ENCODE assay signal across 20 cellular contexts in the genomic region with DNA sequence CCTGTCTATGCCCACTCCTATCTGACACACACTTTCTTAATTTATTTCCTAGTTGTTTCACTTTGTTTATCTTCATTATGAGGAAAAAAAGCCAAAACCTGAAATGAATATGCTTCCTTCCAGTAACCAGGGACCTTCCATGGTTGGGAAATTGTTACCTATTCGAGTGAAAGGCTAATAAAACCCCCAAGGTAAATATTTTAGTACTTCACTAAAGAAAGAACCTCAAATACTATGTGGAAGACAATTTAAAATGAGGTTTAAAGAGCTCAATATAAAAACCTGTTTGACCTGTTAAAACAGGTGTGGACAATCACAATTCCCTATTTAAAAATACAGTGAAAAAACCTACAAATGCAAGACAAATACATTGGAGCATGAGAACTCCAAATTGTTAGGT.
DNase-seq lines count a peak whose midpoint lies in the region; ATAC-seq and TF ChIP-seq lines count a peak whose summit lies in the region.
"Had no signal": no experiment of that assay in that cellular context is flagged by ENCODE, and none has a peak within 500 bp of the region (broad histone marks: within the 10 kb centered on the region; RNA-seq: fewer than 3 reads in every experiment).

No MANE protein-coding gene starts in this region.

- peaks cover 0 to 8% (median 2%) of the 10 kb centered on the region in 4 donors for H3K4me1 ChIP-seq in upper lobe of left lung

- no peaks in the 10 kb centered on the region for H3K27me3 ChIP-seq in upper lobe of left lung
- H3K27me3 ChIP-seq: stomach had no signal

- H3K4me3 ChIP-seq in upper lobe of left lung: peak overlapping the region in 1 of 4 donors; percentile 26
- H3K4me3 ChIP-seq: GM23248, stomach had no signal

- WGBS in upper lobe of left lung, 2 donors: 46 to 51% methylated on average over 1 of the region's 1 CpG

- TF ChIP-seq EP300 in upper lobe of left lung (IDR thresholded peaks at IDR 0.05): peak in 1 of 4 donors; percentile 76

- no peak for TF ChIP-seq CTCF in upper lobe of left lung (IDR thresholded peaks at IDR 0.05)

- no peaks in the 10 kb centered on the region for H3K9me3 ChIP-seq in upper lobe of left lung
- H3K9me3 ChIP-seq: stomach had no signal

- DNase-seq in SIG-M5 treated with dmso at 0.1 percent for 504 hours (lab: John Stamatoyannopoulos, UW; ENCODE audit: unreplicated experiment): peak; percentile 8
- DNase-seq in SIG-M5 (lab: John Stamatoyannopoulos, UW): no peak
- peak; percentile 94 for DNase-seq in NCI-H748 treated with DMSO at 0.1 percent for 48 hours (lab: John Stamatoyannopoulos, UW)
- no peak for DNase-seq in left colon
- DNase-seq in upper lobe of left lung: no peak
- no peak for DNase-seq in T-helper 2 cell
- no peak for DNase-seq in epidermal melanocyte (ENCODE audit: insufficient read length, low spot score)
- no peak for DNase-seq in dermis blood vessel endothelial cell
- DNase-seq: activated CD4-positive, alpha-beta memory T cell treated with anti-CD3 and anti-CD28 coated beads for 36 hours; activated CD4-positive, CD25-positive, alpha-beta regulatory T cell; activated effector memory CD4-positive, alpha-beta T cell treated with anti-CD3 and anti-CD28 coated beads, Interleukin-2, amount 50 U/mL, for 16 hours; activated naive CD8-positive, alpha-beta T cell treated with anti-CD3 and anti-CD28 coated beads, Interleukin-2, amount 50 U/mL, for 24 hours; GM23248; mesendoderm; naive thymus-derived CD4-positive, alpha-beta T cell; NCI-H446; occipital lobe; right cardiac atrium; stomach had no signal

- peak overlapping the region in 3 of 4 donors; percentile 37 to 84 (median 69) for H3K27ac ChIP-seq in upper lobe of left lung
- H3K27ac ChIP-seq: GM23248, RWPE1 had no signal

- intact Hi-C loops in left colon (cut with DNase I, micrococcal nuclease): no loop called here

- TF ChIP-seq POLR2A in upper lobe of left lung (IDR thresholded peaks at IDR 0.05): no peak

- ATAC-seq in left colon (peak; percentile 50), upper lobe of left lung (ENCODE audit: low FRiP score in 2 of 2) (peak in 1 of 2 donors; percentile 27)
- ATAC-seq: activated naive CD8-positive, alpha-beta T cell treated with anti-CD3 and anti-CD28 coated beads, Interleukin-2, amount 50 U/mL, for 24 hours; naive thymus-derived CD4-positive, alpha-beta T cell; right cardiac atrium had no signal

- no peaks in the 10 kb centered on the region for H3K36me3 ChIP-seq in upper lobe of left lung
- H3K36me3 ChIP-seq: stomach had no signal

Comparison
In these comparisons a context has a peak if more than half of its experiments do, and no peak if none do; other contexts are left out.
1. DNase-seq: peak in SIG-M5 treated with dmso at 0.1 percent for 504 hours (single experiment) and NCI-H748 treated with DMSO at 0.1 percent for 48 hours (single experiment); none in SIG-M5 (single experiment), left colon (0 of 2), upper lobe of left lung (0 of 2), T-helper 2 cell (0 of 5), epidermal melanocyte (single experiment) and dermis blood vessel endothelial cell (single experiment).